ENCODE assay signal across 16 cellular contexts in the genomic region with DNA sequence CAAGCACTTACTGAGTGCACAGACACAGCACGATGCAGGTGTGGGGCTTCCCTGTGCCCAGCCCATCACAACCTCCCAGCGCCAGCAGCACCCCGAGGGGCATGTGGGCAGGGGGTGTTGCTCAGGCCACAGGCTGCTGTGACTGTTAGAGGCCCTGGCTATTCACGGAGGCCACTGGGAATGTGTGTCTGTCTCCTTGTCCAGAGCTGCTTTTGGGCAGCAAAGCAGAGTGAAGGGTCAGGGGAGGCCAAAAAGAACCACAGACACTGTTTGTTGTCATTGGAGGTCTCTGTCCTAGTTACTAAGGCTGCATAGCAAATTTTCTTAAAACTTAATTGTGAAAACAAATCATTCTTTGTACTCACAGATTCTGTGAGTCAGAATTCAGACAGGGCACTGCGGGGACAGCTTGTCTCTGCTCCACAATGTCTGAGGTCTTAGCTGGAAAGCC. TPM values are rescaled to one million over a fixed set of nuclear protein-coding genes. Genes with fewer than 3 reads are reported as not detected.
DNase-seq lines count a peak whose midpoint lies in the region; ATAC-seq, FAIRE-seq and TF ChIP-seq lines count a peak whose summit lies in the region.
"Had no signal": no experiment of that assay in that cellular context is flagged by ENCODE, and none has a peak within 500 bp of the region (broad histone marks: within the 10 kb centered on the region; RNA-seq: fewer than 3 reads in every experiment).

No MANE protein-coding gene starts in this region.

- no peak overlapping the region for H3K4me3 Mint-ChIP-seq in astrocyte (ENCODE audit: unreplicated experiment)
- H3K4me3 Mint-ChIP-seq in CD4-positive, alpha-beta memory T cell: no peak overlapping the region
- H3K4me3 Mint-ChIP-seq: dendritic cell treated with granulocyte-macrophage colony-stimulating factor and Interleukin-4, amounts not matched to agents 40 ng/mL and 50 ng/mL, for 4 days; nephron had no signal

- no peak overlapping the region for H3K27ac Mint-ChIP-seq in astrocyte (ENCODE audit: unreplicated experiment)
- H3K27ac Mint-ChIP-seq in CD4-positive, alpha-beta memory T cell: no peak overlapping the region
- H3K27ac Mint-ChIP-seq: dendritic cell treated with granulocyte-macrophage colony-stimulating factor and Interleukin-4, amounts not matched to agents 40 ng/mL and 50 ng/mL, for 4 days; nephron had no signal

- H3K9me3 ChIP-seq in astrocyte (ENCODE audit: insufficient read depth, low read depth, low read length) (no peaks in the 10 kb centered on the region), sigmoid colon (no peaks in the 10 kb centered on the region)
- no peaks in the 10 kb centered on the region for H3K9me3 ChIP-seq in CD4-positive, alpha-beta memory T cell (ENCODE audit: control insufficient read depth in 1 of 2, low read length in 2 of 2)
- H3K9me3 ChIP-seq: BLaER1 treated with 17β-estradiol and CSF1 and Interleukin-3, amounts not matched to agents 10 nM and 100 nM had no signal

- intact Hi-C loops in left cardiac atrium (cut with DNase I) (no loop called here), sigmoid colon (cut with DNase I) (no loop called here)
- intact Hi-C loops in CD4-positive, alpha-beta memory T cell (cut with micrococcal nuclease): no loop called here

- H3K4me3 ChIP-seq in astrocyte (ENCODE audit: insufficient read depth, low read depth, low read length) (no peak overlapping the region), sigmoid colon (no peak overlapping the region)
- H3K4me3 ChIP-seq in CD4-positive, alpha-beta memory T cell (ENCODE audit: low read length in 2 of 2): no peak overlapping the region
- H3K4me3 ChIP-seq: BLaER1 treated with 17β-estradiol and CSF1 and Interleukin-3, amounts not matched to agents 10 nM and 100 nM had no signal

- no peaks in the 10 kb centered on the region for H3K4me1 Mint-ChIP-seq in astrocyte (ENCODE audit: low read depth, unreplicated experiment)
- H3K4me1 Mint-ChIP-seq in CD4-positive, alpha-beta memory T cell: peaks cover 1 to 7% (median 4%) of the 10 kb centered on the region in 4 donors
- H3K4me1 Mint-ChIP-seq: nephron had no signal

- H3K9ac ChIP-seq in astrocyte (ENCODE audit: low read length): no peak overlapping the region
- H3K9ac ChIP-seq: BLaER1 treated with 17β-estradiol and CSF1 and Interleukin-3, amounts not matched to agents 10 nM and 100 nM had no signal

- H4K20me1 ChIP-seq in astrocyte (ENCODE audit: insufficient read depth, low read length): no peaks in the 10 kb centered on the region
- H4K20me1 ChIP-seq: BLaER1 treated with 17β-estradiol and CSF1 and Interleukin-3, amounts not matched to agents 10 nM and 100 nM had no signal

- TF ChIP-seq POLR2A in sigmoid colon (IDR thresholded peaks at IDR 0.05): no peak

- FAIRE-seq in astrocyte (lab: Jason Lieb, UNC) (peak; percentile 26), urothelium cell line (lab: Jason Lieb, UNC) (no peak)

- ATAC-seq in left cardiac atrium: peak; percentile 60 to 85
- no peak for ATAC-seq in HG02970 (IDR thresholded peaks at IDR 0.05; ENCODE audit: low FRiP score, unreplicated experiment)

- H3K36me3 Mint-ChIP-seq in astrocyte (ENCODE audit: low read depth, unreplicated experiment): no peaks in the 10 kb centered on the region
- no peaks in the 10 kb centered on the region for H3K36me3 Mint-ChIP-seq in CD4-positive, alpha-beta memory T cell

- DNase-seq in G401 (ENCODE audit: low spot score) (peak; percentile 25), astrocyte (ENCODE audit: low read depth) (peak; percentile 56), left cardiac atrium (no peak), sigmoid colon (no peak), urothelium cell line (ENCODE audit: low spot score) (no peak)
- DNase-seq in CD4-positive, alpha-beta memory T cell: no peak
- DNase-seq: activated CD4-positive, alpha-beta T cell treated with anti-CD3 and anti-CD28 coated beads for 4 hours; activated T-cell treated with anti-CD3 and anti-CD28 coated beads, Interleukin-2, amount 50 U/mL, for 1 hour; DND-41; H7; retina; stimulated activated CD4-positive, alpha-beta T cell treated with anti-CD3 and anti-CD28 coated beads, Interleukin-4, amount 100 ng/mL, for 24 hours had no signal

- H3K27me3 Mint-ChIP-seq in astrocyte (ENCODE audit: low read depth, unreplicated experiment): peaks cover 29% of the 10 kb centered on the region
- no peaks in the 10 kb centered on the region for H3K27me3 Mint-ChIP-seq in CD4-positive, alpha-beta memory T cell
- H3K27me3 Mint-ChIP-seq: dendritic cell treated with granulocyte-macrophage colony-stimulating factor and Interleukin-4, amounts not matched to agents 40 ng/mL and 50 ng/mL, for 4 days had no signal

- no peak for TF ChIP-seq EP300 in sigmoid colon (IDR thresholded peaks at IDR 0.05)

- POLR2A ChIA-PET in CD4-positive, alpha-beta memory T cell (lab: Charles Lee; ENCODE audit: partially characterized antibody): no interaction called here

- H3K4me2 ChIP-seq in astrocyte (ENCODE audit: low read length): peak overlapping the region; percentile 25
- H3K4me2 ChIP-seq: BLaER1 treated with 17β-estradiol and CSF1 and Interleukin-3, amounts not matched to agents 10 nM and 100 nM had no signal

- no peak overlapping the region for H3K27ac ChIP-seq in astrocyte (ENCODE audit: low read depth, low read length)
- H3K27ac ChIP-seq in sigmoid colon: peak overlapping the region in 3 of 4 donors; percentile 14 to 37 (median 25)
- no peak overlapping the region for H3K27ac ChIP-seq in CD4-positive, alpha-beta memory T cell (ENCODE audit: low read depth, low read length)
- H3K27ac ChIP-seq: BLaER1 treated with 17β-estradiol and CSF1 and Interleukin-3, amounts not matched to agents 10 nM and 100 nM had no signal

- no peaks in the 10 kb centered on the region for H3K79me2 ChIP-seq in astrocyte (ENCODE audit: insufficient read depth, low read length)

- H3K36me3 ChIP-seq in astrocyte (ENCODE audit: insufficient read depth, low read length) (no peaks in the 10 kb centered on the region), sigmoid colon (no peaks in the 10 kb centered on the region)
- H3K36me3 ChIP-seq in CD4-positive, alpha-beta memory T cell (ENCODE audit: insufficient read depth, low read length): no peaks in the 10 kb centered on the region

- H2AFZ ChIP-seq in astrocyte (ENCODE audit: low read depth, low read length): peak overlapping the region; percentile 24

- CTCF ChIA-PET in CD4-positive, alpha-beta memory T cell (lab: Charles Lee; ENCODE audit: partially characterized antibody): interaction anchor here (1.5 to 2.3 kb wide), 2 partner anchors 12 to 131 kb away, joined by 4 to 12 read pairs; no protein-coding TSS in a partner anchor

- TF ChIP-seq CTCF in astrocyte (IDR thresholded peaks at IDR 0.05; ENCODE audit: insufficient read depth, low read depth, low read length) (no peak), sigmoid colon (IDR thresholded peaks at IDR 0.05) (no peak)

- H3K4me1 ChIP-seq in astrocyte (ENCODE audit: insufficient read depth, low read length): peaks cover 3% of the 10 kb centered on the region
- H3K4me1 ChIP-seq in sigmoid colon: no peaks in the 10 kb centered on the region
- peaks cover 4% of the 10 kb centered on the region for H3K4me1 ChIP-seq in CD4-positive, alpha-beta memory T cell (ENCODE audit: insufficient read depth, low read length)

- H3K9me3 Mint-ChIP-seq in astrocyte (ENCODE audit: unreplicated experiment): peaks cover 3% of the 10 kb centered on the region
- no peaks in the 10 kb centered on the region for H3K9me3 Mint-ChIP-seq in CD4-positive, alpha-beta memory T cell
- H3K9me3 Mint-ChIP-seq: dendritic cell treated with granulocyte-macrophage colony-stimulating factor and Interleukin-4, amounts not matched to agents 40 ng/mL and 50 ng/mL, for 4 days; nephron had no signal

- H3K27me3 ChIP-seq in astrocyte (ENCODE audit: insufficient read depth, low read length) (peaks cover 6% of the 10 kb centered on the region), sigmoid colon (no peaks in the 10 kb centered on the region)
- no peaks in the 10 kb centered on the region for H3K27me3 ChIP-seq in CD4-positive, alpha-beta memory T cell (ENCODE audit: insufficient read depth, low read length)
- H3K27me3 ChIP-seq: BLaER1 treated with 17β-estradiol and CSF1 and Interleukin-3, amounts not matched to agents 10 nM and 100 nM had no signal

- in situ Hi-C loops in G401 (cut with HindIII; ENCODE audit: low sequenced_read_pairs): no loop called here

- 79 to 83% methylated on average over 5 of the region's 5 CpGs for WGBS in sigmoid colon, 2 donors

RNA-seq across cellular contexts. Expression of gene TNFRSF8, which starts 49.6 kb away (rescaled TPM):
- total RNA-seq in G401 (2014; rRNA removed; shearing (Covaris generic)): 0.25 TPM in 1 of 2 replicates, not detected in the other
- total RNA-seq in astrocyte: 0.16 and 0.22 TPM in 2 replicates
- 1 to 10 TPM; 2.2 to 3.3 TPM for total RNA-seq in left cardiac atrium
- total RNA-seq in sigmoid colon: 1 to 10 TPM in 1 of 4 donors, under 1 TPM in 3; 0.68 to 1.1 (median 0.77) TPM
- 1 to 10 TPM in 1 of 3 donors, under 1 TPM in 1, not detected in 1; 0.92 to 1.8 TPM for polyA plus RNA-seq in sigmoid colon
- total RNA-seq in CD4-positive, alpha-beta memory T cell: not detected
- polyA plus RNA-seq in CD4-positive, alpha-beta memory T cell: not detected

RNA-seq across cellular contexts. Expression of gene TNFRSF1B, which starts 54.1 kb away (rescaled TPM):
- total RNA-seq in G401 (2014; rRNA removed; shearing (Covaris generic)): not detected in 2 replicates
- total RNA-seq in astrocyte (0.09 TPM in 1 of 2 replicates, not detected in the other), left cardiac atrium (10 to 100 TPM; 28.3 to 28.5 TPM), sigmoid colon (10 to 100 TPM; 15.5 to 19.7 (median 18.9) TPM)
- 10 to 100 TPM in 2 of 3 donors, 1 to 10 TPM in 1; 4.2 to 37.2 (median 16.2) TPM for polyA plus RNA-seq in sigmoid colon
- total RNA-seq in CD4-positive, alpha-beta memory T cell: 100 to 1,000 TPM; 111 TPM
- 100 to 1,000 TPM; 150 to 201 TPM for polyA plus RNA-seq in CD4-positive, alpha-beta memory T cell

Comparison
In these comparisons a context has a peak if more than half of its experiments do, and no peak if none do; other contexts are left out.
1. DNase-seq: peak in G401 (single experiment) and astrocyte (single experiment); none in left cardiac atrium (single experiment), sigmoid colon (single experiment), CD4-positive, alpha-beta memory T cell (0 of 5) and urothelium cell line (single experiment).
2. H3K27ac ChIP-seq: peak in sigmoid colon (3 of 4); none in astrocyte (single experiment) and CD4-positive, alpha-beta memory T cell (single experiment).
3. RNA of gene TNFRSF1B, which starts 54.1 kb away (total RNA-seq): 111 TPM in CD4-positive, alpha-beta memory T cell, 28.3 to 28.5 TPM in left cardiac atrium and 15.5 to 19.7 TPM in sigmoid colon; 0.09 TPM in astrocyte and not detected in G401; every median in the first group is over 10 times any median in the second.